Comparison of ENCODE assay signal across 1 cellular context in the genomic region with DNA sequence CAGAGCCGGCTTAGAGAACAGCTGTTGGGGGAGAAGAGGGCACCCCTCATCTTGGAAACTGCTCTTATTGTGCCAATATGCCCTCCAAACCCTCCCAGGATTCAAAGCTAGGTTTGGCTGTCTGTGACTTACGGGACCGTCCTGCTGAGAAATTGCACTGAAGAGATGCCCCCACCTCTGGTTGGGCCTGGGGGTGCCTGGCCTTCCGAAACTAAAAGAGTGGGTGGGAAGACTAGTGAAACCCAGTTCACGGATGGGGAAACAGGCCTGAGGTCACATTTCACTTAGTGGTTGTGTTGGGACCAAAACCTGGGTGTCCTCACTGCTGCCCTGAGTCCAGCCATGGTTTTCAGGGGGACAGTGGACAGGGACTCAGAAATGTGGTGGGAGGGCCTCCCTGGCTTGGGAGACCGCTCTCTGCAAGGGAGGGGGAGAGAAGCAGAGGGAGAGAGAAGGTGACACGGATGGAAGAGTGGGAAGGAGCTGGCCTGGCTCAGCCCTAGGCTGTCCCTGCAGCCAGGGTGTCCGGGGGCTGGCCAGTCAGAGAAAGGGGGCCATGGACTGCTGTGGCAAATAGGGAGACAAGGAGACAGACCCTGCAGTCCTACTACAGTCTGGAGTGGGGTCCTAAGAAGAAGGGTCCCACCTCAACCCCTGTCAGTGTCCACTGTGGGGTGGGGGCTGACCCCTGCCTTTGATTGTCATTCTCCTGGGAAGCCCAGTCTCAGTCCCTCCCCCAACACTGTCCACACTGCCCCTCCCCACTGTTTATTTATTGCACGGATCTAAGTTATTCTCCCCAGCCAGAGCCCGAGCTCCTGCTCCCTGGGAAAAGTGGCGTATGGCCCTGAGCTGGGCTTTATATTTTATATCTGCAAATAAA.
A peak's percentile ranks its signal among the peaks of the same experiment; 100 is the strongest.
TF ChIP-seq lines count a peak whose summit lies in the region.

No MANE protein-coding gene starts in this region.

TF ChIP-seq in K562, 482 proteins besides CTCF, POLR2A, EP300 and RAD21:
- no peak for TF ChIP-seq MLX (CRISPR knock-in tag; conservative IDR thresholded peaks at IDR 0.05)
- peak; percentile 22; the same call in 1 of the 2 replicates for TF ChIP-seq SUPT5H (IDR thresholded peaks at IDR 0.05)
- no peak for TF ChIP-seq ZNF766 (CRISPR knock-in tag; conservative IDR thresholded peaks at IDR 0.05)
- TF ChIP-seq NFIC (IDR thresholded peaks at IDR 0.05), result no peak
- no peak for TF ChIP-seq POLR2AphosphoS5 (IDR thresholded peaks at IDR 0.05; ENCODE audit: control insufficient read depth, insufficient read depth, low read depth, low read length)
- TF ChIP-seq CTCFL (IDR thresholded peaks at IDR 0.05; ENCODE audit: borderline replicate concordance, insufficient read depth, low read depth, low read length, poor library complexity, severe bottlenecking), result no peak
- TF ChIP-seq, protein P1, sequence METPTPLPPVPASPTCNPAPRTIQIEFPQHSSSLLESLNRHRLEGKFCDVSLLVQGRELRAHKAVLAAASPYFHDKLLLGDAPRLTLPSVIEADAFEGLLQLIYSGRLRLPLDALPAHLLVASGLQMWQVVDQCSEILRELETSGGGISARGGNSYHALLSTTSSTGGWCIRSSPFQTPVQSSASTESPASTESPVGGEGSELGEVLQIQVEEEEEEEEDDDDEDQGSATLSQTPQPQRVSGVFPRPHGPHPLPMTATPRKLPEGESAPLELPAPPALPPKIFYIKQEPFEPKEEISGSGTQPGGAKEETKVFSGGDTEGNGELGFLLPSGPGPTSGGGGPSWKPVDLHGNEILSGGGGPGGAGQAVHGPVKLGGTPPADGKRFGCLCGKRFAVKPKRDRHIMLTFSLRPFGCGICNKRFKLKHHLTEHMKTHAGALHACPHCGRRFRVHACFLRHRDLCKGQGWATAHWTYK (CRISPR knock-in tag; IDR thresholded peaks at IDR 0.05), result no peak
